26 cellular contexts compared by ENCODE assay signal in genomic region chr3:154182322-154182922, GRCh38.
DNase-seq lines count a peak whose midpoint lies in the region; ATAC-seq and TF ChIP-seq lines count a peak whose summit lies in the region.
"Had no signal": no experiment of that assay in that cellular context is flagged by ENCODE, and none has a peak within 500 bp of the region (broad histone marks: within the 10 kb centered on the region; RNA-seq: fewer than 3 reads in every experiment).

No MANE protein-coding gene starts in this region.

- CTCF ChIA-PET in GM10248 (lab: Yijun Ruan, JAX), result interaction anchor here (1.2 to 1.4 kb wide), 2 partner anchors 13 kb away, joined by 3 to 4 read pairs; no protein-coding TSS in a partner anchor

- no peaks in the 10 kb centered on the region for H3K27me3 Mint-ChIP-seq in stimulated activated memory B cell treated with anti-CD40 and anti-IgM and Interleukin-4, amounts not matched to agents 10 μg/mL and 1 μg/mL and 100 μg/mL, for 72 hours
- H3K27me3 Mint-ChIP-seq: activated naive CD4-positive, alpha-beta T cell treated with anti-CD3 and anti-CD28 coated beads, Interleukin-2, amount 10 ng/mL, durations not matched to agents 7 days and 5 days; stimulated activated naive CD8-positive, alpha-beta T cell treated with anti-CD3 and anti-CD28 coated beads, Interleukin-15, amount 100 ng/mL, for 72 hours had no signal

- H3K27ac Mint-ChIP-seq in stimulated activated memory B cell treated with anti-CD40 and anti-IgM and Interleukin-4, amounts not matched to agents 10 μg/mL and 1 μg/mL and 100 μg/mL, for 72 hours, result no peak overlapping the region
- H3K27ac Mint-ChIP-seq: activated naive CD4-positive, alpha-beta T cell treated with anti-CD3 and anti-CD28 coated beads, Interleukin-2, amount 10 ng/mL, durations not matched to agents 7 days and 5 days; activated T-cell treated with anti-CD3 and anti-CD28 coated beads, Interleukin-2, amount 50 U/mL, for 72 hours; naive thymus-derived CD8-positive, alpha-beta T cell; stimulated activated naive CD8-positive, alpha-beta T cell treated with anti-CD3 and anti-CD28 coated beads, Interleukin-15, amount 100 ng/mL, for 72 hours; T-cell had no signal

- no peaks in the 10 kb centered on the region for H3K9me3 ChIP-seq in esophagus (ENCODE audit: control insufficient read depth in 2 of 2, insufficient read depth in 1 of 2, low read depth in 1 of 2, low read length in 1 of 2)
- no peaks in the 10 kb centered on the region for H3K9me3 ChIP-seq in thoracic aorta
- H3K9me3 ChIP-seq: HAP-1, uterus had no signal

- H3K27ac ChIP-seq in esophagus (ENCODE audit: low read depth in 2 of 2, low read length in 1 of 2) (peak overlapping the region; percentile 14 to 77), thoracic aorta (peak overlapping the region; percentile 61 to 82)
- H3K27ac ChIP-seq: heart right ventricle, uterus had no signal

- POLR2A ChIA-PET in GM10248 (lab: Yijun Ruan, JAX), result no interaction called here

- H3K4me3 Mint-ChIP-seq in stimulated activated memory B cell treated with anti-CD40 and anti-IgM and Interleukin-4, amounts not matched to agents 10 μg/mL and 1 μg/mL and 100 μg/mL, for 72 hours, result no peak overlapping the region
- H3K4me3 Mint-ChIP-seq: activated naive CD4-positive, alpha-beta T cell treated with anti-CD3 and anti-CD28 coated beads, Interleukin-2, amount 10 ng/mL, durations not matched to agents 7 days and 5 days; activated T-cell treated with anti-CD3 and anti-CD28 coated beads, Interleukin-2, amount 50 U/mL, for 72 hours; naive thymus-derived CD8-positive, alpha-beta T cell; stimulated activated naive CD8-positive, alpha-beta T cell treated with anti-CD3 and anti-CD28 coated beads, Interleukin-15, amount 100 ng/mL, for 72 hours; T-cell had no signal

- H3K27me3 ChIP-seq in esophagus (ENCODE audit: control insufficient read depth in 1 of 2, insufficient read depth in 2 of 2, low read length in 2 of 2) (no peaks in the 10 kb centered on the region), thoracic aorta (replicated peaks; ENCODE audit: insufficient read depth) (no peaks in the 10 kb centered on the region)
- H3K27me3 ChIP-seq: heart right ventricle, uterus had no signal

- H3K4me1 ChIP-seq in esophagus (ENCODE audit: control insufficient read depth in 2 of 2, insufficient read depth in 2 of 2, low read length in 1 of 2) (no peaks in the 10 kb centered on the region), thoracic aorta (ENCODE audit: control insufficient read depth in 1 of 2, low read depth in 2 of 2) (peaks cover 13 to 23% of the 10 kb centered on the region in 2 donors)
- H3K4me1 ChIP-seq: HAP-1 had no signal

- ATAC-seq in thoracic aorta (ENCODE audit: insufficient number of reproducible peaks, low FRiP score, low read depth), result no peak
- ATAC-seq in stimulated activated memory B cell treated with anti-CD40 and anti-IgM and Interleukin-4, amounts not matched to agents 10 μg/mL and 1 μg/mL and 100 μg/mL, for 72 hours, result no peak
- ATAC-seq: activated T-cell treated with anti-CD3 and anti-CD28 coated beads, Interleukin-2, amount 50 U/mL, for 72 hours; heart right ventricle; naive thymus-derived CD8-positive, alpha-beta T cell; PC-3; stimulated activated naive CD8-positive, alpha-beta T cell treated with anti-CD3 and anti-CD28 coated beads, Interleukin-15, amount 100 ng/mL, for 72 hours; T-cell had no signal

- H3K36me3 ChIP-seq in esophagus (ENCODE audit: control insufficient read depth in 2 of 2, insufficient read depth in 2 of 2, low read length in 1 of 2) (no peaks in the 10 kb centered on the region), thoracic aorta (no peaks in the 10 kb centered on the region)
- H3K36me3 ChIP-seq: HAP-1, heart right ventricle, uterus had no signal

- WGBS in esophagus, 2 donors, result 84 to 87% methylated on average over 4 of the region's 4 CpGs

- DNase-seq in LHCN-M2 (ENCODE audit: low read depth), result peak; percentile 5
- peak; percentile 51 to 96 for DNase-seq in NCI-H524 (lab: John Stamatoyannopoulos, UW)
- no peak for DNase-seq in thoracic aorta (ENCODE audit: low spot score)
- DNase-seq in effector CD4-positive, alpha-beta T cell, result no peak
- DNase-seq in GM10248 (ENCODE audit: extremely low spot score), result no peak
- DNase-seq: activated naive CD4-positive, alpha-beta T cell treated with anti-CD3 and anti-CD28 coated beads, Interleukin-2, amount 10 ng/mL, durations not matched to agents 7 days and 5 days; activated T-cell treated with anti-CD3 and anti-CD28 coated beads, Interleukin-2, amount 50 U/mL, for 72 hours; caudate nucleus; dermis blood vessel endothelial cell; DMS53; GF-D8; heart right ventricle; KG1; left cardiac atrium; mesenchymal stem cell; naive thymus-derived CD8-positive, alpha-beta T cell; NCI-H2029; PC-3; SHP77; stimulated activated CD4-positive, alpha-beta T cell treated with anti-CD3 and anti-CD28 coated beads, Interleukin-12 subunit alpha, Interleukin-12 subunit beta, amount 100 ng/mL, for 4 hours; stimulated activated naive CD8-positive, alpha-beta T cell treated with anti-CD3 and anti-CD28 coated beads, Interleukin-15, amount 100 ng/mL, for 72 hours; T-cell; uterus had no signal

- H3K9me3 Mint-ChIP-seq in stimulated activated memory B cell treated with anti-CD40 and anti-IgM and Interleukin-4, amounts not matched to agents 10 μg/mL and 1 μg/mL and 100 μg/mL, for 72 hours, result no peaks in the 10 kb centered on the region
- H3K9me3 Mint-ChIP-seq: activated naive CD4-positive, alpha-beta T cell treated with anti-CD3 and anti-CD28 coated beads, Interleukin-2, amount 10 ng/mL, durations not matched to agents 7 days and 5 days; naive thymus-derived CD8-positive, alpha-beta T cell; stimulated activated naive CD8-positive, alpha-beta T cell treated with anti-CD3 and anti-CD28 coated beads, Interleukin-15, amount 100 ng/mL, for 72 hours had no signal

- TF ChIP-seq CTCF in thoracic aorta (IDR thresholded peaks at IDR 0.05) (no peak), GM10248 (IDR thresholded peaks at IDR 0.05; ENCODE audit: control extremely low read depth, extremely low read depth, low read depth, missing control alignments) (no peak)

- no peaks in the 10 kb centered on the region for H3K36me3 Mint-ChIP-seq in stimulated activated memory B cell treated with anti-CD40 and anti-IgM and Interleukin-4, amounts not matched to agents 10 μg/mL and 1 μg/mL and 100 μg/mL, for 72 hours
- H3K36me3 Mint-ChIP-seq: activated naive CD4-positive, alpha-beta T cell treated with anti-CD3 and anti-CD28 coated beads, Interleukin-2, amount 10 ng/mL, durations not matched to agents 7 days and 5 days; naive thymus-derived CD8-positive, alpha-beta T cell; T-cell had no signal

- H3K4me3 ChIP-seq in esophagus (ENCODE audit: low read depth in 1 of 2, low read length in 2 of 2) (no peak overlapping the region), thoracic aorta (no peak overlapping the region)
- H3K4me3 ChIP-seq: HAP-1, heart right ventricle, uterus had no signal

- no peaks in the 10 kb centered on the region for H3K4me1 Mint-ChIP-seq in stimulated activated memory B cell treated with anti-CD40 and anti-IgM and Interleukin-4, amounts not matched to agents 10 μg/mL and 1 μg/mL and 100 μg/mL, for 72 hours
- H3K4me1 Mint-ChIP-seq: activated naive CD4-positive, alpha-beta T cell treated with anti-CD3 and anti-CD28 coated beads, Interleukin-2, amount 10 ng/mL, durations not matched to agents 7 days and 5 days; naive thymus-derived CD8-positive, alpha-beta T cell; stimulated activated naive CD8-positive, alpha-beta T cell treated with anti-CD3 and anti-CD28 coated beads, Interleukin-15, amount 100 ng/mL, for 72 hours; T-cell had no signal

Comparison
In these comparisons a context has a peak if more than half of its experiments do, and no peak if none do; other contexts are left out.
1. DNase-seq: peak in LHCN-M2 (single experiment) and NCI-H524 (2 of 2); none in thoracic aorta (single experiment), effector CD4-positive, alpha-beta T cell (single experiment) and GM10248 (single experiment).